13 cellular contexts compared by ENCODE assay signal in the genomic region with DNA sequence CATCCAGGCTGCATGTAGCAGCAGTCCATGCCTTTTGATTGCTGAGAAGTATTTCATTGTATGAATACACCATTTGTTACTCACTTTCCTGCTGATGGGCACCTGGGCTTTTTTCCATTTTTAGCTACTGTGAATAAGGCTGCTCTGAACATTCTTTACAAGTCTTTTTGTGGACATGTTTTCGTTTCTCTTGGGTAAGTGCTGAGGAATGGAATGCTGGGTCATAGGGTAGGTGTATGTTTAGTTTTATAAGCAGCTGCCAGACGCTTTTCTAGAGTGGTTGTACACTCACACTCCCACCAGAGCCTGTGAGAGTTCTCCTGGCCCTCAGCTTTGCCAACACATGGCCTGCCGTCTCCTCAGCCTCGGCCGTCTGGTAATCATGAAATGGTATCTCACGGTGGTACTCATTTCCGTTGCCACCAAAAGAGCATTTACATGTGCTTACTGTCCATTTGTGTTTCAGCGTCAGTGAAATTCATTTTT. TPM values are rescaled to one million over a fixed set of nuclear protein-coding genes. Genes with fewer than 3 reads are reported as not detected.
DNase-seq lines count a peak whose midpoint lies in the region; ATAC-seq, FAIRE-seq and TF ChIP-seq lines count a peak whose summit lies in the region.
"Had no signal": no experiment of that assay in that cellular context is flagged by ENCODE, and none has a peak within 500 bp of the region (broad histone marks: within the 10 kb centered on the region; RNA-seq: fewer than 3 reads in every experiment).

No MANE protein-coding gene starts in this region.

- no peak overlapping the region for H3K27ac Mint-ChIP-seq in stimulated activated memory B cell treated with anti-CD40 and anti-IgM and Interleukin-4, amounts not matched to agents 10 μg/mL and 1 μg/mL and 100 μg/mL, for 72 hours
- H3K27ac Mint-ChIP-seq: WTC11 had no signal

- H3K36me3 ChIP-seq in hepatocyte (replicated peaks; ENCODE audit: insufficient read depth, low read depth) (no peaks in the 10 kb centered on the region), spleen (peaks cover 0 to 77% (median 14%) of the 10 kb centered on the region in 6 donors)

- H3K9me3 ChIP-seq in hepatocyte (ENCODE audit: low read depth): no peaks in the 10 kb centered on the region
- no peaks in the 10 kb centered on the region for H3K9me3 ChIP-seq in spleen

- TF ChIP-seq POLR2A in H54 (IDR thresholded peaks at IDR 0.05; ENCODE audit: low read depth, low read length): no peak
- no peak for TF ChIP-seq POLR2A in spleen (IDR thresholded peaks at IDR 0.05)

- H3K4me1 Mint-ChIP-seq in stimulated activated memory B cell treated with anti-CD40 and anti-IgM and Interleukin-4, amounts not matched to agents 10 μg/mL and 1 μg/mL and 100 μg/mL, for 72 hours: peaks cover 16% of the 10 kb centered on the region
- H3K4me1 Mint-ChIP-seq: WTC11 had no signal

- H3K4me2 ChIP-seq in hepatocyte: peak overlapping the region; percentile 7

- H3K27ac ChIP-seq in hepatocyte (peak overlapping the region; percentile 69), spleen (peak overlapping the region in 4 of 8 donors; percentile 0 to 43 (median 24))
- H3K27ac ChIP-seq: skin epidermis had no signal

- no peaks in the 10 kb centered on the region for H3K9me2 ChIP-seq in hepatocyte (replicated peaks; ENCODE audit: insufficient read depth)

- H3K79me2 ChIP-seq in hepatocyte: peaks cover 16% of the 10 kb centered on the region

- H4K20me1 ChIP-seq in hepatocyte (ENCODE audit: insufficient read depth, poor library complexity, severe bottlenecking): no peaks in the 10 kb centered on the region

- peak; percentile 68 for DNase-seq in H54 (ENCODE audit: insufficient read length, low spot score)
- peak; percentile 98 to 99 for DNase-seq in cardiac fibroblast (ENCODE audit: low read depth in 2 of 2)
- peak; percentile 64 for DNase-seq in hepatocyte (ENCODE audit: low spot score)
- DNase-seq in spleen: peak; percentile 36
- no peak for DNase-seq in NCI-H2227 (lab: John Stamatoyannopoulos, UW; ENCODE audit: unreplicated experiment)
- DNase-seq in DMS53 (lab: John Stamatoyannopoulos, UW): no peak
- DNase-seq in cerebellar nuclear complex (lab: John Stamatoyannopoulos, UW): no peak
- DNase-seq: activated naive CD4-positive, alpha-beta T cell treated with Interleukin-2 at 50 U/mL for 16 hours; DMS79; Kasumi-1 had no signal

- intact Hi-C loops in spleen (cut with DNase I; ENCODE audit: low total_unique reads): no loop called here

- no peak overlapping the region for H2AFZ ChIP-seq in hepatocyte

- FAIRE-seq in H54 (lab: Jason Lieb, UNC): peak; percentile 58

- peaks cover 64% of the 10 kb centered on the region for H3K36me3 Mint-ChIP-seq in stimulated activated memory B cell treated with anti-CD40 and anti-IgM and Interleukin-4, amounts not matched to agents 10 μg/mL and 1 μg/mL and 100 μg/mL, for 72 hours

- peaks cover 8% of the 10 kb centered on the region for H3K4me1 ChIP-seq in hepatocyte (ENCODE audit: insufficient read depth)
- peaks cover 18 to 95% (median 52%) of the 10 kb centered on the region in 6 donors for H3K4me1 ChIP-seq in spleen

- no peak for ATAC-seq in stimulated activated memory B cell treated with anti-CD40 and anti-IgM and Interleukin-4, amounts not matched to agents 10 μg/mL and 1 μg/mL and 100 μg/mL, for 72 hours
- ATAC-seq: WTC11 had no signal

- H3K27me3 ChIP-seq in hepatocyte: no peaks in the 10 kb centered on the region
- H3K27me3 ChIP-seq in spleen (replicated peaks in 1 of 7): no peaks in the 10 kb centered on the region

- H3K4me3 ChIP-seq in cardiac fibroblast (replicated peaks in 1 of 2; ENCODE audit: low read depth in 2 of 2, low read length in 2 of 2): no peak overlapping the region
- no peak overlapping the region for H3K4me3 ChIP-seq in hepatocyte
- H3K4me3 ChIP-seq in spleen: no peak overlapping the region
- H3K4me3 ChIP-seq: skin epidermis had no signal

- no peak overlapping the region for H3K4me3 Mint-ChIP-seq in stimulated activated memory B cell treated with anti-CD40 and anti-IgM and Interleukin-4, amounts not matched to agents 10 μg/mL and 1 μg/mL and 100 μg/mL, for 72 hours
- H3K4me3 Mint-ChIP-seq: WTC11 had no signal

- H3K27me3 Mint-ChIP-seq in stimulated activated memory B cell treated with anti-CD40 and anti-IgM and Interleukin-4, amounts not matched to agents 10 μg/mL and 1 μg/mL and 100 μg/mL, for 72 hours: no peaks in the 10 kb centered on the region

- 46% methylated on average over 8 of the region's 8 CpGs for WGBS in hepatocyte (ENCODE audit: low lambda C conversion rate, missing lambda C conversion rate)
- WGBS in spleen, 5 donors: 68 to 90% (median 82%) methylated on average over 8 of the region's 8 CpGs

- TF ChIP-seq CTCF in cardiac fibroblast (IDR thresholded peaks at IDR 0.05; ENCODE audit: low read depth, low read length) (no peak), hepatocyte (IDR thresholded peaks at IDR 0.05; ENCODE audit: poor library complexity) (no peak), spleen (IDR thresholded peaks at IDR 0.05 in 8 of 11, conservative IDR thresholded peaks at IDR 0.05 in 3 of 11) (no peak)

- H3K9me3 Mint-ChIP-seq in stimulated activated memory B cell treated with anti-CD40 and anti-IgM and Interleukin-4, amounts not matched to agents 10 μg/mL and 1 μg/mL and 100 μg/mL, for 72 hours: no peaks in the 10 kb centered on the region
- H3K9me3 Mint-ChIP-seq: WTC11 had no signal

RNA-seq across cellular contexts. Expression of gene SLX9, which starts 22.7 kb away (rescaled TPM):
- 11.5 and 16.3 TPM in 2 replicates for total RNA-seq in hepatocyte
- polyA plus RNA-seq in hepatocyte: 33.2 and 37.2 TPM in 2 replicates
- 10 to 100 TPM in 6 of 7 donors, 1 to 10 TPM in 1; 6.1 to 30.6 (median 26.4) TPM for total RNA-seq in spleen
- polyA plus RNA-seq in spleen: 10 to 100 TPM; 16.4 to 35.4 (median 28.5) TPM

RNA-seq across cellular contexts. Expression of gene ITGB2, which starts 41.8 kb away (rescaled TPM):
- total RNA-seq in hepatocyte (1.6 and 3.8 TPM in 2 replicates), spleen (100 to 1,000 TPM; 285 to 754 (median 415) TPM)
- polyA plus RNA-seq in hepatocyte (3.8 and 4.2 TPM in 2 replicates), spleen (100 to 1,000 TPM in 2 of 3 donors, 10 to 100 TPM in 1; 92.1 to 332 (median 250) TPM)

Comparison
In these comparisons a context has a peak if more than half of its experiments do, and no peak if none do; other contexts are left out.
1. DNase-seq: peak in H54 (single experiment), cardiac fibroblast (2 of 2), hepatocyte (single experiment) and spleen (single experiment); none in NCI-H2227 (single experiment), DMS53 (single experiment) and cerebellar nuclear complex (0 of 2).
2. RNA of gene ITGB2, which starts 41.8 kb away (total RNA-seq): 285 to 754 TPM in spleen; 1.6 to 3.8 TPM in hepatocyte; every median in the first group is over 10 times any median in the second.